In the genomic region with DNA sequence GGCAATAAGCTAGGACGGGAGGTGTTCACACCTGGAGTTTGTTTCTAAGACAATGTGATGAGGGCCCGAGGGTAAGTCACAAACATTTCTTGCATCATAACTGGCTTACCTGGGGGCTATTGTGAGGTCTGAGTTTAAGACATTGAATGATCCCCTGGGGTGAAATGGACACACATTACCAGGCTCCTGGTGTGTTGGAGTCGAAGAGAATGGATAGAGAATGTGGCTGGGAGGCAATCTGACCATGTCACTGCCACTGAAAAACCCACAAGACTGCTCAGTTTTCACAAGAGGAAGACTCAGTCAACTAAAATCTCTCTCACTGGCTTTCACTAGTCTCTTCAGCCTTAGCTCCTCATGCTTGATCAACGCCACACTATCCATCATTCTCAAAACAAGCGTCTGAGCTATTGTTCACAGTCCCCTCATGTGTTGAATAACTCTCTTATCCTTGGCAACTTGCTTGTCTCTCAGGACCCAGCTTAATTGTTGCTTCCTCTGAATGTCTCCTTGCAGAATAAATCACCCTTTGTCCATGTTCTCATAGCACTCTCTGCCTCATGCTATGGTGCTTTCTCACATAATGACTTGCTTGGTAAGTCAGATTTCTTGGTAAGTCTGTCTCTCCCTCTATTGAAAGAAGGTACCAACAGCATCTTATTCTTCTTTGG, we compare ENCODE assay signal across 18 cellular contexts. TPM values are rescaled to one million over a fixed set of nuclear protein-coding genes. Genes with fewer than 3 reads are reported as not detected.
DNase-seq lines count a peak whose midpoint lies in the region; TF ChIP-seq lines count a peak whose summit lies in the region.
"Had no signal": no experiment of that assay in that cellular context is flagged by ENCODE, and none has a peak within 500 bp of the region (broad histone marks: within the 10 kb centered on the region; RNA-seq: fewer than 3 reads in every experiment).

A gene (minus strand): TSS at position 51 of the 671 bp plus-strand sequence. CDS start 56 bp downstream, outside the sequence.

- no peak within 1 kb of the TSS for H3K4me3 Mint-ChIP-seq in neural crest cell
- H3K4me3 Mint-ChIP-seq in activated naive CD4-positive, alpha-beta T cell treated with anti-CD3 and anti-CD28 coated beads, Interleukin-2, amount 10 ng/mL, durations not matched to agents 7 days and 5 days = no peak within 1 kb of the TSS
- H3K4me3 Mint-ChIP-seq: CD4-positive, alpha-beta T cell had no signal

- peak within 1 kb of the TSS; percentile 24 for H3K27ac Mint-ChIP-seq in neural crest cell (ENCODE audit: unreplicated experiment)
- H3K27ac Mint-ChIP-seq in activated naive CD4-positive, alpha-beta T cell treated with anti-CD3 and anti-CD28 coated beads, Interleukin-2, amount 10 ng/mL, durations not matched to agents 7 days and 5 days = no peak within 1 kb of the TSS
- H3K27ac Mint-ChIP-seq: CD4-positive, alpha-beta T cell had no signal

- in situ Hi-C loops in SK-MEL-5 (cut with HindIII; ENCODE audit: low pct_unique_long_range_greater_than_20kb, low sequenced_read_pairs) = no loop called here

- H3K9me3 Mint-ChIP-seq in neural crest cell = peaks cover 4% of the 10 kb centered on the region
- no peaks in the 10 kb centered on the region for H3K9me3 Mint-ChIP-seq in activated naive CD4-positive, alpha-beta T cell treated with anti-CD3 and anti-CD28 coated beads, Interleukin-2, amount 10 ng/mL, durations not matched to agents 7 days and 5 days
- H3K9me3 Mint-ChIP-seq: CD4-positive, alpha-beta T cell had no signal

- H3K4me1 Mint-ChIP-seq in neural crest cell = peaks cover 45% of the 10 kb centered on the region
- no peaks in the 10 kb centered on the region for H3K4me1 Mint-ChIP-seq in activated naive CD4-positive, alpha-beta T cell treated with anti-CD3 and anti-CD28 coated beads, Interleukin-2, amount 10 ng/mL, durations not matched to agents 7 days and 5 days

- peak; percentile 13 for DNase-seq in NCI-H187 treated with DMSO at 0.1 percent for 48 hours (lab: John Stamatoyannopoulos, UW)
- DNase-seq in NCI-H187 (lab: John Stamatoyannopoulos, UW) = no peak
- DNase-seq in SK-MEL-5 (ENCODE audit: low read depth, low spot score) = peak; percentile 80
- no peak for DNase-seq in neural crest cell (ENCODE audit: low read depth, low spot score)
- DNase-seq in NCI-H2171 treated with DMSO at 0.1 percent for 48 hours (lab: John Stamatoyannopoulos, UW) = no peak
- no peak for DNase-seq in DMS114 treated with DMSO at 0.1 percent for 48 hours (lab: John Stamatoyannopoulos, UW; ENCODE audit: unreplicated experiment)
- DNase-seq in activated naive CD4-positive, alpha-beta T cell treated with anti-CD3 and anti-CD28 coated beads, Interleukin-2, amount 10 ng/mL, durations not matched to agents 7 days and 5 days = no peak
- DNase-seq: ACHN; C1 segment of cervical spinal cord; CD4-positive, alpha-beta T cell; DMS153; DMS79 treated with DMSO at 0.1 percent for 48 hours; EL; GDM1; IMR-90 had no signal

- H3K27me3 Mint-ChIP-seq in neural crest cell (ENCODE audit: low read depth) = peaks cover 15% of the 10 kb centered on the region
- peaks cover 14% of the 10 kb centered on the region for H3K27me3 Mint-ChIP-seq in activated naive CD4-positive, alpha-beta T cell treated with anti-CD3 and anti-CD28 coated beads, Interleukin-2, amount 10 ng/mL, durations not matched to agents 7 days and 5 days

- CTCF ChIA-PET in activated naive CD4-positive, alpha-beta T cell treated with anti-CD3 and anti-CD28 coated beads, Interleukin-2, amount 10 ng/mL, durations not matched to agents 7 days and 5 days (lab: Charles Lee) = no interaction called here

- no peaks in the 10 kb centered on the region for H3K36me3 Mint-ChIP-seq in neural crest cell (ENCODE audit: low read depth)
- no peaks in the 10 kb centered on the region for H3K36me3 Mint-ChIP-seq in activated naive CD4-positive, alpha-beta T cell treated with anti-CD3 and anti-CD28 coated beads, Interleukin-2, amount 10 ng/mL, durations not matched to agents 7 days and 5 days

- no peak for TF ChIP-seq CTCF in neural crest cell (conservative IDR thresholded peaks at IDR 0.05)

RNA-seq across cellular contexts. Expression of the gene that starts here (rescaled TPM):
- total RNA-seq in SK-MEL-5 (2014; rRNA removed; shearing (Covaris generic)) = not detected in 2 replicates
- polyA plus RNA-seq in SK-MEL-5 (2015; cell fraction: cytosol; rRNA removed) = not detected in 2 replicates
- not detected in 2 replicates for polyA plus RNA-seq in SK-MEL-5 (2015; cell fraction: nucleus; rRNA removed)
- not detected in 2 replicates for total RNA-seq in neural crest cell
- total RNA-seq: A172; CD4-positive, alpha-beta T cell; H1; HT-29; IMR-90 had no signal
- polyA plus RNA-seq: H1, IMR-90 had no signal

Comparison
In these comparisons a context has a peak if more than half of its experiments do, and no peak if none do; other contexts are left out.
1. Peak in DNase-seq in SK-MEL-5; RNA of the gene not detected or under 1 TPM.